In the genomic region with DNA sequence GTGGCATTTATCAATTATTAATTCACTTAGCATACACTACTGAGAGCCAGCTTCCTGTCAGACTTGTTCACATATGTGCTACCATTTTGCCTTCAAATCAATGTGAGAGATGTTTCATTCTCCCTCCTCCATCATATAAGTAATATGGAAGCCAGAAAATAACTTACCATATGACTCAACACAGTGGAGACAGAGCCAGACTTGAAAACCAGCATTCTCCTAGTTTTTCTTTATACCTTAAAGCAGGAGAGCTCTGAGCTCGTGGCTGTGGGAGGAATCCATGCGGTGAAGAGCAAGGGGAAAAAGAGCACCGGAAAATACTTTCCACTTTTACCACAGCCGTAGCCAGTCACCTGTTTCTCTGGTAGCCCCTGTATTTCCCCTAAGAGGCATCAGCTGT, we compare ENCODE assay signal across 24 cellular contexts.
DNase-seq lines count a peak whose midpoint lies in the region; ATAC-seq, FAIRE-seq and TF ChIP-seq lines count a peak whose summit lies in the region.
"Had no signal": no experiment of that assay in that cellular context is flagged by ENCODE, and none has a peak within 500 bp of the region (broad histone marks: within the 10 kb centered on the region; RNA-seq: fewer than 3 reads in every experiment).

No MANE protein-coding gene starts in this region.

- peaks cover 1% of the 10 kb centered on the region; the same call in 1 of the 2 replicates for H3K27me3 Mint-ChIP-seq in HFFc6 (ENCODE audit: insufficient read depth)

- H3K4me1 ChIP-seq in GM12878 (ENCODE audit: control insufficient read depth, insufficient read depth, low read length): no peaks in the 10 kb centered on the region
- H3K4me1 ChIP-seq in foreskin keratinocyte: peaks cover 10% of the 10 kb centered on the region
- H3K4me1 ChIP-seq in gastroesophageal sphincter: no peaks in the 10 kb centered on the region

- H3K9ac ChIP-seq in GM12878 (ENCODE audit: control insufficient read depth, insufficient read depth, low read length): no peak overlapping the region

- no peaks in the 10 kb centered on the region for H3K79me2 ChIP-seq in GM12878 (ENCODE audit: control insufficient read depth, insufficient read depth, low read length)

- FAIRE-seq in GM12878 (lab: Jason Lieb, UNC): no peak
- FAIRE-seq: HepG2 had no signal

- CTCF ChIA-PET in GM12878 (lab: Yijun Ruan, JAX): interaction anchor here (0.6 kb wide), 1 partner anchor 659 kb away, joined by 3 read pairs; no protein-coding TSS in a partner anchor

- H3K4me3 ChIP-seq in GM12878: no peak overlapping the region
- H3K4me3 ChIP-seq in gastroesophageal sphincter: no peak overlapping the region

- no TSS peak for BruUV-seq in GM12878 (replicated peaks; lab: Mats Ljungman, UMichigan)

- ATAC-seq in GM12878 (peak; percentile 32), foreskin keratinocyte (peak; percentile 39), gastroesophageal sphincter (no peak)
- ATAC-seq in stimulated activated naive CD8-positive, alpha-beta T cell treated with anti-CD3 and anti-CD28 coated beads, Interleukin-15, Interleukin-2, amounts not matched to agents 100 U/mL and 50 U/mL, for 24 hours: no peak
- ATAC-seq: HepG2 had no signal

- peak overlapping the region; percentile 38; the same call in 1 of the 2 replicates for H3K4me3 Mint-ChIP-seq in HFFc6
- H3K4me3 Mint-ChIP-seq: H9 had no signal

- H3K27ac ChIP-seq in GM12878 (ENCODE audit: control insufficient read depth, insufficient read depth) (no peak overlapping the region), foreskin keratinocyte (no peak overlapping the region), gastroesophageal sphincter (no peak overlapping the region)
- H3K27ac ChIP-seq: RWPE1 had no signal

- H3K4me1 Mint-ChIP-seq in HFFc6 (ENCODE audit: low read depth): peaks cover 48% of the 10 kb centered on the region
- H3K4me1 Mint-ChIP-seq: H9 had no signal

- TF ChIP-seq POLR2A in GM12878 (IDR thresholded peaks at IDR 0.05; ENCODE audit: low read depth, low read length) (no peak), gastroesophageal sphincter (IDR thresholded peaks at IDR 0.05) (no peak)

- intact Hi-C loops in GM12878 (cut with micrococcal nuclease; ENCODE audit: unreplicated experiment): no loop called here

- H3K36me3 ChIP-seq in GM12878 (ENCODE audit: control insufficient read depth in 2 of 2, insufficient read depth in 2 of 2, low read length in 1 of 2) (no peaks in the 10 kb centered on the region), gastroesophageal sphincter (no peaks in the 10 kb centered on the region)

- no peak overlapping the region for H2AFZ ChIP-seq in GM12878 (ENCODE audit: control insufficient read depth, low read depth, low read length)

- peaks cover 3% of the 10 kb centered on the region; the same call in 1 of the 2 replicates for H3K9me3 Mint-ChIP-seq in HFFc6

- no peaks in the 10 kb centered on the region for H3K36me3 Mint-ChIP-seq in HFFc6 (ENCODE audit: low read depth)

- TF ChIP-seq CTCF in HFFc6 (IDR thresholded peaks at IDR 0.05): no peak
- no peak for TF ChIP-seq CTCF in GM12878 (IDR thresholded peaks at IDR 0.05 in 2 of 3, conservative IDR thresholded peaks at IDR 0.05 in 1 of 3; ENCODE audit: control insufficient read depth in 2 of 3, extremely low read depth in 1 of 3, insufficient read depth in 1 of 3, low read depth in 3 of 3, low read length in 3 of 3)
- no peak for TF ChIP-seq CTCF in foreskin keratinocyte (conservative IDR thresholded peaks at IDR 0.05)
- no peak for TF ChIP-seq CTCF in gastroesophageal sphincter (IDR thresholded peaks at IDR 0.05)

- H3K27me3 ChIP-seq in GM12878 (replicated peaks in 1 of 2; ENCODE audit: control insufficient read depth in 2 of 2, insufficient read depth in 2 of 2, low read length in 1 of 2): no peaks in the 10 kb centered on the region
- H3K27me3 ChIP-seq in foreskin keratinocyte: no peaks in the 10 kb centered on the region
- H3K27me3 ChIP-seq in gastroesophageal sphincter: no peaks in the 10 kb centered on the region

- in situ Hi-C loops in GM12878 (cut with MboI): no loop called here

- H3K9me3 ChIP-seq in GM12878 (replicated peaks; ENCODE audit: control insufficient read depth, insufficient read depth, low read length) (no peaks in the 10 kb centered on the region), gastroesophageal sphincter (no peaks in the 10 kb centered on the region)

- TF ChIP-seq EP300 in GM12878 (IDR thresholded peaks at IDR 0.05; ENCODE audit: borderline replicate concordance in 1 of 2, control insufficient read depth in 1 of 2, low read depth in 2 of 2, low read length in 2 of 2): no peak
- no peak for TF ChIP-seq EP300 in gastroesophageal sphincter (IDR thresholded peaks at IDR 0.05)

- TF ChIP-seq RAD21 in GM12878 (IDR thresholded peaks at IDR 0.05; ENCODE audit: insufficient read depth, low read depth, low read length): no peak

- RAD21 ChIA-PET in GM12878 (lab: Charles Lee; ENCODE audit: unreplicated experiment): interaction anchor here (1.0 to 1.5 kb wide), 3 partner anchors 16 to 32 kb away, joined by 3 to 4 read pairs (median 3); no protein-coding TSS in a partner anchor

- SMC1A ChIA-PET in GM12878 (lab: Charles Lee; ENCODE audit: uncharacterized antibody, unreplicated experiment): interaction anchor here (1.3 to 4.7 kb wide), 7 partner anchors 10 to 156 kb away, joined by 3 to 26 read pairs (median 6); no protein-coding TSS in a partner anchor

- DNase-seq in HFFc6 (no peak), GM12878 (ENCODE audit: low read depth, low spot score) (no peak), foreskin keratinocyte (peak in 1 of 2 donors; percentile 55), retina (peak; percentile 30), AG08396 (ENCODE audit: low spot score) (no peak)
- DNase-seq in stimulated activated naive CD8-positive, alpha-beta T cell treated with anti-CD3 and anti-CD28 coated beads, Interleukin-15, Interleukin-2, amounts not matched to agents 100 U/mL and 50 U/mL, for 24 hours: no peak
- DNase-seq: 8988T; ACHN; Calu3; DMS79 treated with DMSO at 0.1 percent for 48 hours; GF-D8; H9; Karpas-422; NCI-H1092 treated with DMSO at 0.1 percent for 48 hours; NCI-H1436; NCI-H187 treated with DMSO at 0.1 percent for 48 hours; NCI-H446 treated with DMSO at 0.1 percent for 48 hours; NCI-H526; NCI-H82; NK-92 treated with Interleukin-12 subunit alpha and Interleukin-12 subunit beta, amount 100 ng/mL, for 24 hours; SHP77 had no signal

- no peak overlapping the region for H3K4me2 ChIP-seq in GM12878 (ENCODE audit: control insufficient read depth, insufficient read depth)

- no peaks in the 10 kb centered on the region for H4K20me1 ChIP-seq in GM12878 (ENCODE audit: control insufficient read depth, insufficient read depth)

- POLR2A ChIA-PET in GM12878 (lab: Charles Lee): no interaction called here

- 44% methylated on average over 4 of the region's 4 CpGs for WGBS in GM12878 (ENCODE audit: insufficient coverage, insufficient replicate concordance, low lambda C conversion rate, missing lambda C conversion rate)
- WGBS in gastroesophageal sphincter (ENCODE audit: low coverage in 1 of 2), 2 donors: 86% methylated on average over 4 of the region's 4 CpGs; no CpG with 5 or more reads in 1 of the 2 donors

- H3K27ac Mint-ChIP-seq in HFFc6: peak overlapping the region; percentile 9; the same call in 1 of the 2 replicates

TF ChIP-seq in GM12878, 131 proteins besides CTCF, POLR2A, EP300 and RAD21:
- TF ChIP-seq HCFC1 (IDR thresholded peaks at IDR 0.05; ENCODE audit: low read length) (no peak), BCL11A (IDR thresholded peaks at IDR 0.05; ENCODE audit: low read depth, low read length) (no peak), NR2C2 (IDR thresholded peaks at IDR 0.05; ENCODE audit: borderline replicate concordance, control insufficient read depth, insufficient read length, low read depth) (no peak), NFIC (IDR thresholded peaks at IDR 0.05; ENCODE audit: low read depth, low read length) (0 out of 2 replicates have a peak, but pooled peaks have one; percentile 36), IKZF1 (conservative IDR thresholded peaks at IDR 0.05) (0 out of 2 replicates have a peak, but pooled peaks have one; percentile 40), YY1 (IDR thresholded peaks at IDR 0.05; ENCODE audit: low read depth, low read length) (no peak), RUNX3 (IDR thresholded peaks at IDR 0.05; ENCODE audit: low read length) (peak; percentile 28; the same call in 1 of the 2 replicates)

Comparison
In these comparisons a context has a peak if more than half of its experiments do, and no peak if none do; other contexts are left out.
1. ATAC-seq: peak in GM12878 (single experiment) and foreskin keratinocyte (single experiment); none in stimulated activated naive CD8-positive, alpha-beta T cell treated with anti-CD3 and anti-CD28 coated beads, Interleukin-15, Interleukin-2, amounts not matched to agents 100 U/mL and 50 U/mL, for 24 hours (single experiment) and gastroesophageal sphincter (single experiment).